In genomic region chr11:65303542-65303941, GRCh38 we compare ENCODE assay signal across 29 cellular contexts. TPM values are rescaled to one million over a fixed set of nuclear protein-coding genes. Genes with fewer than 3 reads are reported as not detected.
"Had no signal": no experiment of that assay in that cellular context is flagged by ENCODE, and none has a peak within 500 bp of the region (broad histone marks: within the 10 kb centered on the region; RNA-seq: fewer than 3 reads in every experiment).

No MANE protein-coding gene starts in this region.

- H3K27me3 ChIP-seq: esophagus squamous epithelium, hepatocyte, neutrophil, spleen, testis, tibial nerve, upper lobe of right lung, vagina had no signal

- H3K4me3 Mint-ChIP-seq: dendritic cell treated with granulocyte-macrophage colony-stimulating factor and Interleukin-4, amounts not matched to agents 40 ng/mL and 50 ng/mL, for 4 days; effector memory CD8-positive, alpha-beta T cell; memory B cell; naive B cell; nephron progenitor cell; stimulated activated naive B cell treated with anti-CD40 and anti-IgM and Interleukin-4, amounts not matched to agents 10 μg/mL and 1 μg/mL and 100 μg/mL, for 72 hours; stimulated activated naive CD8-positive, alpha-beta T cell treated with anti-CD3 and anti-CD28 coated beads, Interleukin-15, amount 100 ng/mL, for 72 hours had no signal

- ATAC-seq: effector memory CD8-positive, alpha-beta T cell; psoas muscle; sciatic nerve; stimulated activated naive B cell treated with anti-CD40 and anti-IgM and Interleukin-4, amounts not matched to agents 10 μg/mL and 1 μg/mL and 100 μg/mL, for 72 hours; stimulated activated naive CD8-positive, alpha-beta T cell treated with anti-CD3 and anti-CD28 coated beads, Interleukin-15, amount 100 ng/mL, for 72 hours; upper lobe of right lung had no signal

- H3K4me3 ChIP-seq: esophagus squamous epithelium, hepatocyte, psoas muscle, spleen, testis, tibial nerve, upper lobe of right lung, vagina had no signal

- FAIRE-seq: colon had no signal

- H3K9me3 Mint-ChIP-seq: dendritic cell treated with granulocyte-macrophage colony-stimulating factor and Interleukin-4, amounts not matched to agents 40 ng/mL and 50 ng/mL, for 4 days; effector memory CD8-positive, alpha-beta T cell; memory B cell; naive B cell; nephron progenitor cell; stimulated activated naive B cell treated with anti-CD40 and anti-IgM and Interleukin-4, amounts not matched to agents 10 μg/mL and 1 μg/mL and 100 μg/mL, for 72 hours; stimulated activated naive CD8-positive, alpha-beta T cell treated with anti-CD3 and anti-CD28 coated beads, Interleukin-15, amount 100 ng/mL, for 72 hours had no signal

- H3K4me1 Mint-ChIP-seq: naive B cell had no signal

- DNase-seq: cerebellar nuclear complex; effector memory CD8-positive, alpha-beta T cell; esophagus squamous epithelium; foreskin fibroblast; kidney glomerular epithelial cell; midbrain; naive B cell; nephron progenitor cell; retina; spleen; stimulated activated CD4-positive, alpha-beta T cell treated with anti-CD3 and anti-CD28 coated beads, Interleukin-15, amount 100 ng/mL, for 24 hours; stimulated activated CD4-positive, alpha-beta T cell treated with anti-CD3 and anti-CD28 coated beads, Interleukin-1b, Interleukin-23, amount 100 ng/mL, for 48 hours; stimulated activated CD4-positive, alpha-beta T cell treated with anti-CD3 and anti-CD28 coated beads, Interleukin-4, amount 100 ng/mL, for 24 hours; stimulated activated naive B cell treated with anti-CD40 and anti-IgM and Interleukin-4, amounts not matched to agents 10 μg/mL and 1 μg/mL and 100 μg/mL, for 72 hours; stimulated activated naive CD8-positive, alpha-beta T cell treated with anti-CD3 and anti-CD28 coated beads, Interleukin-15, amount 100 ng/mL, for 72 hours; testis; upper lobe of right lung had no signal

- H3K9me3 ChIP-seq: esophagus squamous epithelium, neutrophil, psoas muscle, spleen, testis, tibial nerve, upper lobe of right lung, vagina had no signal

- H3K27ac Mint-ChIP-seq: memory B cell; nephron progenitor cell; stimulated activated naive B cell treated with anti-CD40 and anti-IgM and Interleukin-4, amounts not matched to agents 10 μg/mL and 1 μg/mL and 100 μg/mL, for 72 hours had no signal

- H3K27ac ChIP-seq: esophagus squamous epithelium, neutrophil, psoas muscle, spleen, testis, tibial nerve, upper lobe of right lung had no signal

- H3K36me3 ChIP-seq: esophagus squamous epithelium, upper lobe of right lung, vagina had no signal

- H3K27me3 Mint-ChIP-seq: dendritic cell treated with granulocyte-macrophage colony-stimulating factor and Interleukin-4, amounts not matched to agents 40 ng/mL and 50 ng/mL, for 4 days; effector memory CD8-positive, alpha-beta T cell; memory B cell; naive B cell; stimulated activated naive B cell treated with anti-CD40 and anti-IgM and Interleukin-4, amounts not matched to agents 10 μg/mL and 1 μg/mL and 100 μg/mL, for 72 hours; stimulated activated naive CD8-positive, alpha-beta T cell treated with anti-CD3 and anti-CD28 coated beads, Interleukin-15, amount 100 ng/mL, for 72 hours had no signal

- H2AFZ ChIP-seq: hepatocyte had no signal

- H3K36me3 Mint-ChIP-seq: naive B cell had no signal

- H3K4me2 ChIP-seq: hepatocyte had no signal

RNA-seq across cellular contexts. Expression of gene TIGD3, which starts 51.0 kb away (rescaled TPM):
- total RNA-seq: osteoblast, sciatic nerve, skeletal muscle tissue, subcutaneous adipose tissue, vagina had no signal
